8 cellular contexts compared by ENCODE assay signal in the genomic region with DNA sequence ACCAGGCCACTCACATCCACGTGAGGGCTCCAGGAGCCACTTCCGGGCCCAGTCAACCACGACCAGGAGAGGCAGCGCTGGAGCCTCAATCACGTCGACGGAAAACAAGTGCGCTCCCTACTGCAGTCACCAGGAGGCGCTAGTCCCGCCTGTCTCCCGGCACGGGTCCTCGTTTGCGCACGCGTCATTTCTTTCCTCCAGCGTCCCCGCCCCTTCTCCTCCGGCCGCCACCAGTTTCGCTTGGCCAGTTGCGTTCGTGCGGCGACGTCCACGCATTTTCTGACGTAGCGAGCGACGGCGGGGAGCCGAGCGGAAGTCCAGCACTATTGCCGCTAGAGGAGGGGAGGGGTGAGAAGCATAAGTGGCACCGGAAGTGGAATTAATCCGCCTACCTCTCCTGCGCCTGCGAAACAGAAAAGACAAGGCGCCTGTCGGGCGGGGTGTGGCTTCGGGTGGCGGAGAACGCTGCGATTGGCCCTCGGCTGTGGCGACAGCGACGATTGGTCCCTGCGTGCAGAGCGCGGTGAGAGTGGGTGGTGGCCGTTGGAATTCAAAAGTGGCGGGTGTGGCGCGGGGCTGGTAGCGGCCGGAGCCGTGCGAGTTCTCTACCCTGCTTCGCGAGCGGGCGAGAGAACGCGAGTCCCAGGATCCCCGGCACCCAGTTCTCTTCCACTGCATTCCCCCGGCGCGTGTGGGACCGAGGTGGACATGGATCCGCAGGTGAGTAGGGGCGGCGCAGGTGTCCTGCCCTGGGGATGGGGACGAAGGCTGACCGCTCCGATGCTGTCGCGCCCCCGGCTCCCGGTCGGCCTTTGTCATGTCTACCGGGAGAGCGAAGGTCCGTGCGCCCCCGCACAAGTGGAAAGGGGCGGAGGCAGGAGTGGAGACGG. TPM values are rescaled to one million over a fixed set of nuclear protein-coding genes. Genes with fewer than 3 reads are reported as not detected.
DNase-seq lines count a peak whose midpoint lies in the region; ATAC-seq and TF ChIP-seq lines count a peak whose summit lies in the region.

A gene with protein sequence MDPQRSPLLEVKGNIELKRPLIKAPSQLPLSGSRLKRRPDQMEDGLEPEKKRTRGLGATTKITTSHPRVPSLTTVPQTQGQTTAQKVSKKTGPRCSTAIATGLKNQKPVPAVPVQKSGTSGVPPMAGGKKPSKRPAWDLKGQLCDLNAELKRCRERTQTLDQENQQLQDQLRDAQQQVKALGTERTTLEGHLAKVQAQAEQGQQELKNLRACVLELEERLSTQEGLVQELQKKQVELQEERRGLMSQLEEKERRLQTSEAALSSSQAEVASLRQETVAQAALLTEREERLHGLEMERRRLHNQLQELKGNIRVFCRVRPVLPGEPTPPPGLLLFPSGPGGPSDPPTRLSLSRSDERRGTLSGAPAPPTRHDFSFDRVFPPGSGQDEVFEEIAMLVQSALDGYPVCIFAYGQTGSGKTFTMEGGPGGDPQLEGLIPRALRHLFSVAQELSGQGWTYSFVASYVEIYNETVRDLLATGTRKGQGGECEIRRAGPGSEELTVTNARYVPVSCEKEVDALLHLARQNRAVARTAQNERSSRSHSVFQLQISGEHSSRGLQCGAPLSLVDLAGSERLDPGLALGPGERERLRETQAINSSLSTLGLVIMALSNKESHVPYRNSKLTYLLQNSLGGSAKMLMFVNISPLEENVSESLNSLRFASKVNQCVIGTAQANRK (plus strand): TSS at position 546 of the 890 bp plus-strand sequence. CDS start 163 bp downstream, at position 709.

- no peaks in the 10 kb centered on the region for H3K9me3 ChIP-seq in GM23248 (ENCODE audit: low read depth)
- no peaks in the 10 kb centered on the region for H3K9me3 ChIP-seq in fibroblast of lung (ENCODE audit: control insufficient read depth, insufficient read depth, low read depth, low read length)

- in situ Hi-C loops in GM23248 (cut with MboI): no loop called here

- H3K9ac ChIP-seq in GM23248 (peak within 1 kb of the TSS; percentile 85), fibroblast of lung (ENCODE audit: insufficient read depth, low read length) (peak within 1 kb of the TSS; percentile 57)

- H3K4me1 Mint-ChIP-seq in activated T-helper 17 cell treated with anti-CD3 and anti-CD28 coated beads, Interleukin-2, amount 50 U/mL, for 72 hours: peaks cover 32% of the 10 kb centered on the region
- peaks cover 9 to 27% (median 23%) of the 10 kb centered on the region in 4 donors for H3K4me1 Mint-ChIP-seq in naive thymus-derived CD8-positive, alpha-beta T cell

- H3K4me3 ChIP-seq in GM23248 (peak within 1 kb of the TSS; percentile 84), fibroblast of lung (replicated peaks in 1 of 4; ENCODE audit: control extremely low read depth in 1 of 4, insufficient read depth in 1 of 4, low read depth in 3 of 4, low read length in 4 of 4) (peak within 1 kb of the TSS; percentile 57 to 95 (median 74))

- H3K4me3 Mint-ChIP-seq in activated T-helper 17 cell treated with anti-CD3 and anti-CD28 coated beads, Interleukin-2, amount 50 U/mL, for 72 hours: peak within 1 kb of the TSS; percentile 95
- H3K4me3 Mint-ChIP-seq in naive thymus-derived CD8-positive, alpha-beta T cell: peak within 1 kb of the TSS; percentile 72 to 90 (median 86)

- H4K20me1 ChIP-seq in GM23248 (ENCODE audit: insufficient read depth) (no peaks in the 10 kb centered on the region), fibroblast of lung (ENCODE audit: control insufficient read depth, extremely low read depth, insufficient read depth, low read length) (no peaks in the 10 kb centered on the region)

- peak within 1 kb of the TSS; percentile 95 for H2AFZ ChIP-seq in GM23248
- peak within 1 kb of the TSS; percentile 78 for H2AFZ ChIP-seq in fibroblast of lung (ENCODE audit: low read length)

- no peaks in the 10 kb centered on the region for H3K27me3 ChIP-seq in GM23248 (replicated peaks; ENCODE audit: insufficient read depth)
- H3K27me3 ChIP-seq in fibroblast of lung (ENCODE audit: control insufficient read depth, insufficient read depth, low read length): no peaks in the 10 kb centered on the region

- H3K27ac ChIP-seq in GM23248 (peak within 1 kb of the TSS; percentile 91), fibroblast of lung (ENCODE audit: insufficient read depth, low read length) (peak within 1 kb of the TSS; percentile 75)

- peak; percentile 83 to 95 for TF ChIP-seq CTCF in fibroblast of lung (conservative IDR thresholded peaks at IDR 0.05 in 1 of 2, IDR thresholded peaks at IDR 0.05 in 1 of 2; ENCODE audit: low read depth in 1 of 2, low read length in 2 of 2)

- H3K4me2 ChIP-seq in GM23248 (ENCODE audit: unreplicated experiment) (peak within 1 kb of the TSS; percentile 84), fibroblast of lung (ENCODE audit: extremely low read depth, insufficient read depth, low read length) (peak within 1 kb of the TSS; percentile 84)

- peaks cover 8% of the 10 kb centered on the region; the same call in 1 of the 2 replicates for H3K4me1 ChIP-seq in GM23248 (ENCODE audit: insufficient read depth)
- peaks cover 10% of the 10 kb centered on the region for H3K4me1 ChIP-seq in fibroblast of lung (ENCODE audit: control insufficient read depth, extremely low read depth, insufficient read depth, low read length)

- POLR2A ChIA-PET in naive thymus-derived CD8-positive, alpha-beta T cell (lab: Charles Lee): interaction anchor here (0.6 to 2.6 kb wide), 13 partner anchors 19 to 201 kb away, joined by 3 to 18 read pairs (median 6); a partner anchor contains a TSS

- H3K79me2 ChIP-seq in GM23248 (ENCODE audit: insufficient read depth) (peaks cover 45% of the 10 kb centered on the region), fibroblast of lung (ENCODE audit: control insufficient read depth, insufficient read depth, low read length) (peaks cover 48% of the 10 kb centered on the region)

- no peaks in the 10 kb centered on the region for H3K9me2 ChIP-seq in GM23248 (ENCODE audit: insufficient read depth)

- no peaks in the 10 kb centered on the region for H3K9me3 Mint-ChIP-seq in activated T-helper 17 cell treated with anti-CD3 and anti-CD28 coated beads, Interleukin-2, amount 50 U/mL, for 72 hours
- H3K9me3 Mint-ChIP-seq in naive thymus-derived CD8-positive, alpha-beta T cell: no peaks in the 10 kb centered on the region

- DNase-seq in EH (ENCODE audit: low read depth) (peak; percentile 100), GM23248 (peak; percentile 100), LHCN-M2 (ENCODE audit: low read depth) (peak; percentile 100), RPMI8226 (peak; percentile 99), fibroblast of lung (ENCODE audit: low read depth in 2 of 2) (peak; percentile 100)
- DNase-seq in naive thymus-derived CD8-positive, alpha-beta T cell: peak; percentile 95 to 100 (median 99)
- DNase-seq in stimulated activated naive CD4-positive, alpha-beta T cell treated with Interleukin-2 at 50 U/mL for 16 hours (lab: John Stamatoyannopoulos, UW): peak; percentile 100

- peaks cover 13% of the 10 kb centered on the region; the same call in 1 of the 2 replicates for H3F3A ChIP-seq in GM23248 (ENCODE audit: insufficient read depth)

- no peaks in the 10 kb centered on the region for H3K27me3 Mint-ChIP-seq in activated T-helper 17 cell treated with anti-CD3 and anti-CD28 coated beads, Interleukin-2, amount 50 U/mL, for 72 hours
- H3K27me3 Mint-ChIP-seq in naive thymus-derived CD8-positive, alpha-beta T cell: no peaks in the 10 kb centered on the region

- peak; percentile 91 for ATAC-seq in activated T-helper 17 cell treated with anti-CD3 and anti-CD28 coated beads, Interleukin-2, amount 50 U/mL, for 72 hours (replicated peaks)
- peak; percentile 92 to 97 for ATAC-seq in naive thymus-derived CD8-positive, alpha-beta T cell

- WGBS in GM23248 (ENCODE audit: low coverage in 1 of 2, low lambda C conversion rate in 2 of 2, missing lambda C conversion rate in 2 of 2), 2 experiments: 2% methylated on average over 88 to 89 of the region's 90 CpGs

- H3K36me3 ChIP-seq in GM23248 (ENCODE audit: low read depth) (no peaks in the 10 kb centered on the region), fibroblast of lung (ENCODE audit: control insufficient read depth, insufficient read depth, low read length) (no peaks in the 10 kb centered on the region)

- H3K36me3 Mint-ChIP-seq in activated T-helper 17 cell treated with anti-CD3 and anti-CD28 coated beads, Interleukin-2, amount 50 U/mL, for 72 hours (ENCODE audit: low read depth): peaks cover 46% of the 10 kb centered on the region
- no peaks in the 10 kb centered on the region for H3K36me3 Mint-ChIP-seq in naive thymus-derived CD8-positive, alpha-beta T cell

- H3K27ac Mint-ChIP-seq in activated T-helper 17 cell treated with anti-CD3 and anti-CD28 coated beads, Interleukin-2, amount 50 U/mL, for 72 hours: peak within 1 kb of the TSS; percentile 92
- peak within 1 kb of the TSS; percentile 90 to 98 (median 98) for H3K27ac Mint-ChIP-seq in naive thymus-derived CD8-positive, alpha-beta T cell

RNA-seq across cellular contexts. Expression of the gene that starts here (rescaled TPM):
- total RNA-seq in GM23248 (2014; rRNA removed; shearing (Covaris generic)): 14.4 and 14.5 TPM in 2 replicates
- 3.9 and 4.0 TPM in 2 replicates for polyA plus RNA-seq in GM23248 (2016; fragmentation: Nextera tagmentation; extraction: Ambion mirVana)
- 97.6 and 98.5 TPM in 2 replicates for total RNA-seq in LHCN-M2 (2014; rRNA removed)
- 37.6 TPM for polyA plus RNA-seq in LHCN-M2 (2012)
- 100 to 1,000 TPM; 101 to 108 TPM for total RNA-seq in activated T-helper 17 cell treated with anti-CD3 and anti-CD28 coated beads, Interleukin-2, amount 50 U/mL, for 72 hours
- 0.51 and 5.3 TPM in 2 replicates for total RNA-seq in fibroblast of lung
- 8.0 and 36.6 TPM in 2 replicates for polyA plus RNA-seq in fibroblast of lung
- 7.5 and 33.4 TPM in 2 replicates for polyA plus RNA-seq in fibroblast of lung (2012)
- 6.1 and 27.2 TPM in 2 replicates for polyA minus RNA-seq in fibroblast of lung (ENCODE audit: low replicate concordance)
- total RNA-seq in naive thymus-derived CD8-positive, alpha-beta T cell: 1 to 10 TPM in 1 of 2 experiments, under 1 TPM in 1; 0.60 to 1.2 TPM
- polyA plus RNA-seq in naive thymus-derived CD8-positive, alpha-beta T cell: under 1 TPM in 2 of 3 donors, not detected in 1; 0.26 to 0.46 TPM

Comparison
In these comparisons a context has a peak if more than half of its experiments do, and no peak if none do; other contexts are left out.
1. Peak in every context shown above with its lines: DNase-seq, ATAC-seq, H3K4me3 ChIP-seq and H3K27ac ChIP-seq.